ENCODE assay signal across 29 cellular contexts in genomic region chr6:143505537-143505936, GRCh38. TPM values are rescaled to one million over a fixed set of nuclear protein-coding genes. Genes with fewer than 3 reads are reported as not detected.
A peak's percentile ranks its signal among the peaks of the same experiment; 100 is the strongest.
DNase-seq lines count a peak whose midpoint lies in the region; ATAC-seq, FAIRE-seq and TF ChIP-seq lines count a peak whose summit lies in the region.
"Had no signal": no experiment of that assay in that cellular context is flagged by ENCODE, and none has a peak within 500 bp of the region (broad histone marks: within the 10 kb centered on the region; RNA-seq: fewer than 3 reads in every experiment).

No MANE protein-coding gene starts in this region.

- intact Hi-C loops in HepG2 (cut with micrococcal nuclease; ENCODE audit: unreplicated experiment): no loop called here
- intact Hi-C loops in right lobe of liver (cut with DNase I): no loop called here

- no TSS peak for BruUV-seq in HepG2 (replicated peaks; lab: Mats Ljungman, UMichigan)

- H3K36me3 Mint-ChIP-seq in stimulated activated effector memory CD8-positive, alpha-beta T cell treated with anti-CD3 and anti-CD28 coated beads, Interleukin-12 subunit alpha, Interleukin-12 subunit beta, amount 100 ng/mL, for 72 hours: peaks cover 22% of the 10 kb centered on the region

- H3K4me3 Mint-ChIP-seq in stimulated activated effector memory CD8-positive, alpha-beta T cell treated with anti-CD3 and anti-CD28 coated beads, Interleukin-12 subunit alpha, Interleukin-12 subunit beta, amount 100 ng/mL, for 72 hours: no peak overlapping the region
- H3K4me3 Mint-ChIP-seq: activated T-cell treated with anti-CD3 and anti-CD28 coated beads, Interleukin-2, amount 50 U/mL, for 4 hours; dendritic cell treated with granulocyte-macrophage colony-stimulating factor and Interleukin-4, amounts not matched to agents 40 ng/mL and 50 ng/mL, for 4 days; nephron progenitor cell; stimulated activated memory B cell treated with anti-CD40 and anti-IgM and Interleukin-4, amounts not matched to agents 10 μg/mL and 1 μg/mL and 100 μg/mL, for 72 hours; WTC11 had no signal

- FAIRE-seq in HepG2 (lab: Jason Lieb, UNC): no peak
- FAIRE-seq: HTR-8/SVneo had no signal

- no peaks in the 10 kb centered on the region for H3K9me3 ChIP-seq in HepG2 (ENCODE audit: low read length)
- H3K9me3 ChIP-seq in right lobe of liver: no peaks in the 10 kb centered on the region
- H3K9me3 ChIP-seq: left lung, suprapubic skin, upper lobe of left lung had no signal

- H4K20me1 ChIP-seq in HepG2 (ENCODE audit: insufficient read depth, low read length): no peaks in the 10 kb centered on the region; the same call in 1 of the 2 replicates

- CTCF ChIA-PET in HepG2 (lab: Yijun Ruan, JAX; ENCODE audit: low intra/inter-chr PET ratio, low total read pairs): no interaction called here

- H3K4me1 ChIP-seq in HepG2 (ENCODE audit: insufficient read depth, low read length) (peaks cover 34% of the 10 kb centered on the region), right lobe of liver (peaks cover 0 to 9% (median 3%) of the 10 kb centered on the region in 4 donors)

- TF ChIP-seq POLR2A in HepG2 (IDR thresholded peaks at IDR 0.05; ENCODE audit: insufficient read depth in 1 of 2, low read depth in 2 of 2, low read length in 2 of 2) (no peak), right lobe of liver (IDR thresholded peaks at IDR 0.05) (no peak)

- H3K79me2 ChIP-seq in HepG2 (ENCODE audit: insufficient read depth, low read length): peaks cover 26% of the 10 kb centered on the region

- no peak overlapping the region for H3K4me3 ChIP-seq in HepG2 (replicated peaks in 1 of 3; ENCODE audit: insufficient read depth in 1 of 3, low read depth in 2 of 3, low read length in 3 of 3)
- H3K4me3 ChIP-seq in right lobe of liver: no peak overlapping the region
- H3K4me3 ChIP-seq: left lung, suprapubic skin, upper lobe of left lung had no signal

- H3K4me2 ChIP-seq in HepG2 (ENCODE audit: low read depth, low read length): no peak overlapping the region

- H2AFZ ChIP-seq in HepG2 (ENCODE audit: low read length): no peak overlapping the region

- ATAC-seq in HepG2: no peak
- no peak for ATAC-seq in right lobe of liver
- ATAC-seq in GM21723 (IDR thresholded peaks at IDR 0.05; ENCODE audit: unreplicated experiment): peak; percentile 45
- peak; percentile 24 for ATAC-seq in HG03432 (IDR thresholded peaks at IDR 0.05; ENCODE audit: unreplicated experiment)
- peak; percentile 97 for ATAC-seq in stimulated activated effector memory CD8-positive, alpha-beta T cell treated with anti-CD3 and anti-CD28 coated beads, Interleukin-12 subunit alpha, Interleukin-12 subunit beta, amount 100 ng/mL, for 72 hours
- ATAC-seq in HG02588 (IDR thresholded peaks at IDR 0.05; ENCODE audit: unreplicated experiment): no peak
- ATAC-seq: left lung; stimulated activated memory B cell treated with anti-CD40 and anti-IgM and Interleukin-4, amounts not matched to agents 10 μg/mL and 1 μg/mL and 100 μg/mL, for 72 hours; WTC11 had no signal

- H3K4me1 Mint-ChIP-seq in stimulated activated effector memory CD8-positive, alpha-beta T cell treated with anti-CD3 and anti-CD28 coated beads, Interleukin-12 subunit alpha, Interleukin-12 subunit beta, amount 100 ng/mL, for 72 hours: peaks cover 11% of the 10 kb centered on the region
- H3K4me1 Mint-ChIP-seq: WTC11 had no signal

- no peak for TF ChIP-seq RAD21 in HepG2 (CRISPR knock-in tag; IDR thresholded peaks at IDR 0.05)

- no peaks in the 10 kb centered on the region for H3K27me3 ChIP-seq in HepG2 (ENCODE audit: control insufficient read depth in 1 of 2, insufficient read depth in 2 of 2, low read length in 2 of 2)
- no peaks in the 10 kb centered on the region for H3K27me3 ChIP-seq in right lobe of liver
- H3K27me3 ChIP-seq: left lung, suprapubic skin, upper lobe of left lung had no signal

- POLR2A ChIA-PET in HepG2 (lab: Yijun Ruan, JAX): no interaction called here

- peak overlapping the region; percentile 59 for H3K27ac Mint-ChIP-seq in stimulated activated effector memory CD8-positive, alpha-beta T cell treated with anti-CD3 and anti-CD28 coated beads, Interleukin-12 subunit alpha, Interleukin-12 subunit beta, amount 100 ng/mL, for 72 hours
- H3K27ac Mint-ChIP-seq: dendritic cell treated with granulocyte-macrophage colony-stimulating factor and Interleukin-4, amounts not matched to agents 40 ng/mL and 50 ng/mL, for 4 days; nephron progenitor cell; WTC11 had no signal

- DNase-seq in HepG2 (ENCODE audit: low spot score) (no peak), right lobe of liver (no peak), GM19238 (ENCODE audit: insufficient read length, low spot score) (no peak)
- DNase-seq in stimulated activated effector memory CD8-positive, alpha-beta T cell treated with anti-CD3 and anti-CD28 coated beads, Interleukin-12 subunit alpha, Interleukin-12 subunit beta, amount 100 ng/mL, for 72 hours (ENCODE audit: low spot score in 2 of 2): no peak
- DNase-seq: activated naive CD4-positive, alpha-beta T cell; activated T-cell treated with anti-CD3 and anti-CD28 coated beads, Interleukin-2, amount 50 U/mL, for 4 hours; central memory CD4-positive, alpha-beta T cell; erythroblast; glutamatergic neuron; islet precursor cell; KBM-7; left lung; mesenchymal stem cell; NCI-H1092 treated with DMSO at 0.1 percent for 48 hours; NCI-H187; NCI-H2171; NCI-H510A; nephron progenitor cell; T-helper 1 cell; upper lobe of left lung had no signal

- no peak for TF ChIP-seq CTCF in HepG2 (CRISPR knock-in tag; IDR thresholded peaks at IDR 0.05)
- no peak for TF ChIP-seq CTCF in right lobe of liver (IDR thresholded peaks at IDR 0.05)

- H3K9ac ChIP-seq in HepG2 (ENCODE audit: insufficient read depth, low read depth, low read length): no peak overlapping the region

- H3K36me3 ChIP-seq in HepG2 (replicated peaks in 1 of 2; ENCODE audit: control insufficient read depth in 1 of 2, insufficient read depth in 2 of 2, low read length in 2 of 2): peaks cover 24 to 66% of the 10 kb centered on the region in 2 experiments
- H3K36me3 ChIP-seq in right lobe of liver: peaks cover 0 to 36% (median 2%) of the 10 kb centered on the region in 4 donors

- in situ Hi-C loops in HepG2 (cut with HindIII; ENCODE audit: extremely low pct_ligation_motif_present, low pct_unique_long_range_greater_than_20kb): no loop called here

- no peaks in the 10 kb centered on the region for H3K9me3 Mint-ChIP-seq in stimulated activated effector memory CD8-positive, alpha-beta T cell treated with anti-CD3 and anti-CD28 coated beads, Interleukin-12 subunit alpha, Interleukin-12 subunit beta, amount 100 ng/mL, for 72 hours
- H3K9me3 Mint-ChIP-seq: activated T-cell treated with anti-CD3 and anti-CD28 coated beads, Interleukin-2, amount 50 U/mL, for 4 hours; dendritic cell treated with granulocyte-macrophage colony-stimulating factor and Interleukin-4, amounts not matched to agents 40 ng/mL and 50 ng/mL, for 4 days; nephron progenitor cell; stimulated activated memory B cell treated with anti-CD40 and anti-IgM and Interleukin-4, amounts not matched to agents 10 μg/mL and 1 μg/mL and 100 μg/mL, for 72 hours; WTC11 had no signal

- no peak overlapping the region for H3K27ac ChIP-seq in HepG2 (ENCODE audit: extremely low read length, insufficient read depth, low read length)
- no peak overlapping the region for H3K27ac ChIP-seq in right lobe of liver
- H3K27ac ChIP-seq: left lung, suprapubic skin, upper lobe of left lung had no signal

- WGBS in HepG2 (ENCODE audit: low lambda C conversion rate): 95% methylated on average over 2 of the region's 2 CpGs
- WGBS in right lobe of liver (ENCODE audit: insufficient coverage, low coverage, low lambda C conversion rate, missing lambda C conversion rate): 91% methylated on average over 2 of the region's 2 CpGs

- no peak for TF ChIP-seq EP300 in HepG2 (IDR thresholded peaks at IDR 0.05; ENCODE audit: low read depth in 2 of 2, low read length in 2 of 2)
- TF ChIP-seq EP300 in HepG2 (CRISPR knock-in tag; IDR thresholded peaks at IDR 0.05; ENCODE audit: borderline replicate concordance): no peak

RNA-seq across cellular contexts. Expression of gene FUCA2, which starts 6.0 kb away (rescaled TPM):
- 60.9 and 144 TPM in 2 replicates for total RNA-seq in HepG2 (2016; rRNA removed; fragmentation: Illumina TruSeq; extraction: Trizol)
- 23.5 and 26.4 TPM in 2 replicates for total RNA-seq in HepG2 (2016; cell fraction: cytosol; rRNA removed; fragmentation: Illumina TruSeq; extraction: Trizol; ENCODE audit: low read depth)
- 55.0 and 140 TPM in 2 replicates for total RNA-seq in HepG2 (2016; cell fraction: insoluble cytoplasmic fraction; rRNA removed; fragmentation: Illumina TruSeq; extraction: Trizol)
- 36.8 and 44.6 TPM in 2 replicates for total RNA-seq in HepG2 (2016; cell fraction: membrane; rRNA removed; fragmentation: Illumina TruSeq; extraction: Trizol)
- total RNA-seq in HepG2 (2016; cell fraction: nucleus; rRNA removed; fragmentation: Illumina TruSeq; extraction: Trizol): 123 and 143 TPM in 2 replicates
- 63.3 and 87.4 TPM in 2 replicates for polyA plus RNA-seq in HepG2 (2011; rRNA removed)
- polyA plus RNA-seq in HepG2 (2011; cell fraction: cytosol; rRNA removed): 54.5 and 64.8 TPM in 2 replicates
- 27.1 and 30.2 TPM in 2 replicates for polyA plus RNA-seq in HepG2 (2011; cell fraction: nucleus; rRNA removed)
- 72.3 and 89.4 TPM in 2 replicates for polyA plus RNA-seq in HepG2 (2012)
- 26.5 and 27.8 TPM in 2 replicates for polyA plus RNA-seq in HepG2 (2016; cell fraction: cytosol; fragmentation: Illumina TruSeq; extraction: Trizol; ENCODE audit: low read depth)
- polyA plus RNA-seq in HepG2 (2016; cell fraction: insoluble cytoplasmic fraction; fragmentation: Illumina TruSeq; extraction: Trizol; ENCODE audit: low read depth): 56.4 and 62.4 TPM in 2 replicates
- 30.3 and 34.9 TPM in 2 replicates for polyA plus RNA-seq in HepG2 (2016; cell fraction: membrane; fragmentation: Illumina TruSeq; extraction: Trizol; ENCODE audit: low read depth)
- polyA plus RNA-seq in HepG2 (2016; cell fraction: nucleus; fragmentation: Illumina TruSeq; extraction: Trizol; ENCODE audit: insufficient read depth, low read depth): 188 and 199 TPM in 2 replicates
- polyA minus RNA-seq in HepG2 (2011; rRNA and poly(A)+ RNA removed; ENCODE audit: low replicate concordance): 29.0 and 29.5 TPM in 2 replicates
- 29.7 and 34.5 TPM in 2 replicates for polyA minus RNA-seq in HepG2 (2011; cell fraction: cytosol; rRNA and poly(A)+ RNA removed)
- polyA minus RNA-seq in HepG2 (2011; cell fraction: nucleus; rRNA and poly(A)+ RNA removed): 28.2 and 30.0 TPM in 2 replicates
- 10 to 100 TPM; 28.6 to 58.7 (median 35.1) TPM for total RNA-seq in right lobe of liver
- total RNA-seq: OCI-LY7 had no signal

RNA-seq across cellular contexts. Expression of gene PEX3, which starts 54.9 kb away (rescaled TPM):
- 40.8 and 50.5 TPM in 2 replicates for total RNA-seq in HepG2 (2016; rRNA removed; fragmentation: Illumina TruSeq; extraction: Trizol)
- total RNA-seq in HepG2 (2016; cell fraction: cytosol; rRNA removed; fragmentation: Illumina TruSeq; extraction: Trizol; ENCODE audit: low read depth): 5.8 and 6.4 TPM in 2 replicates
- 42.6 and 48.9 TPM in 2 replicates for total RNA-seq in HepG2 (2016; cell fraction: insoluble cytoplasmic fraction; rRNA removed; fragmentation: Illumina TruSeq; extraction: Trizol)
- total RNA-seq in HepG2 (2016; cell fraction: membrane; rRNA removed; fragmentation: Illumina TruSeq; extraction: Trizol): 7.4 and 8.1 TPM in 2 replicates
- 38.5 and 40.8 TPM in 2 replicates for total RNA-seq in HepG2 (2016; cell fraction: nucleus; rRNA removed; fragmentation: Illumina TruSeq; extraction: Trizol)
- 23.8 and 30.9 TPM in 2 replicates for polyA plus RNA-seq in HepG2 (2011; rRNA removed)
- 11.9 and 12.0 TPM in 2 replicates for polyA plus RNA-seq in HepG2 (2011; cell fraction: cytosol; rRNA removed)
- polyA plus RNA-seq in HepG2 (2011; cell fraction: nucleus; rRNA removed): 11.0 and 11.6 TPM in 2 replicates
- polyA plus RNA-seq in HepG2 (2012): 15.2 and 23.5 TPM in 2 replicates
- 2.8 and 3.7 TPM in 2 replicates for polyA plus RNA-seq in HepG2 (2016; cell fraction: cytosol; fragmentation: Illumina TruSeq; extraction: Trizol; ENCODE audit: low read depth)
- polyA plus RNA-seq in HepG2 (2016; cell fraction: insoluble cytoplasmic fraction; fragmentation: Illumina TruSeq; extraction: Trizol; ENCODE audit: low read depth): 50.8 and 51.6 TPM in 2 replicates
- 6.0 TPM in 2 replicates for polyA plus RNA-seq in HepG2 (2016; cell fraction: membrane; fragmentation: Illumina TruSeq; extraction: Trizol; ENCODE audit: low read depth)
- 46.8 and 53.0 TPM in 2 replicates for polyA plus RNA-seq in HepG2 (2016; cell fraction: nucleus; fragmentation: Illumina TruSeq; extraction: Trizol; ENCODE audit: insufficient read depth, low read depth)
- 20.4 and 21.0 TPM in 2 replicates for polyA minus RNA-seq in HepG2 (2011; rRNA and poly(A)+ RNA removed; ENCODE audit: low replicate concordance)
- polyA minus RNA-seq in HepG2 (2011; cell fraction: cytosol; rRNA and poly(A)+ RNA removed): 17.1 and 20.5 TPM in 2 replicates
- 55.8 and 64.9 TPM in 2 replicates for polyA minus RNA-seq in HepG2 (2011; cell fraction: nucleus; rRNA and poly(A)+ RNA removed)
- 10 to 100 TPM; 16.0 to 23.6 (median 18.7) TPM for total RNA-seq in right lobe of liver

RNA-seq across cellular contexts. Expression of gene ADAT2, which starts 55.0 kb away (rescaled TPM):
- total RNA-seq in HepG2 (2016; rRNA removed; fragmentation: Illumina TruSeq; extraction: Trizol) (15.0 and 18.3 TPM in 2 replicates), right lobe of liver (1 to 10 TPM; 3.6 to 5.2 (median 4.2) TPM)
- 2.8 TPM in 2 replicates for total RNA-seq in HepG2 (2016; cell fraction: cytosol; rRNA removed; fragmentation: Illumina TruSeq; extraction: Trizol; ENCODE audit: low read depth)
- 13.6 and 18.6 TPM in 2 replicates for total RNA-seq in HepG2 (2016; cell fraction: insoluble cytoplasmic fraction; rRNA removed; fragmentation: Illumina TruSeq; extraction: Trizol)
- 6.8 and 7.5 TPM in 2 replicates for total RNA-seq in HepG2 (2016; cell fraction: membrane; rRNA removed; fragmentation: Illumina TruSeq; extraction: Trizol)
- 40.6 and 48.3 TPM in 2 replicates for total RNA-seq in HepG2 (2016; cell fraction: nucleus; rRNA removed; fragmentation: Illumina TruSeq; extraction: Trizol)
- 8.6 and 10.5 TPM in 2 replicates for polyA plus RNA-seq in HepG2 (2011; rRNA removed)
- 2.9 and 3.7 TPM in 2 replicates for polyA plus RNA-seq in HepG2 (2011; cell fraction: cytosol; rRNA removed)
- 17.9 and 26.3 TPM in 2 replicates for polyA plus RNA-seq in HepG2 (2011; cell fraction: nucleus; rRNA removed)
- 10.9 and 11.5 TPM in 2 replicates for polyA plus RNA-seq in HepG2 (2012)
- 1.3 and 1.5 TPM in 2 replicates for polyA plus RNA-seq in HepG2 (2016; cell fraction: cytosol; fragmentation: Illumina TruSeq; extraction: Trizol; ENCODE audit: low read depth)
- 10.9 and 12.5 TPM in 2 replicates for polyA plus RNA-seq in HepG2 (2016; cell fraction: insoluble cytoplasmic fraction; fragmentation: Illumina TruSeq; extraction: Trizol; ENCODE audit: low read depth)
- polyA plus RNA-seq in HepG2 (2016; cell fraction: membrane; fragmentation: Illumina TruSeq; extraction: Trizol; ENCODE audit: low read depth): 3.6 and 4.2 TPM in 2 replicates
- polyA plus RNA-seq in HepG2 (2016; cell fraction: nucleus; fragmentation: Illumina TruSeq; extraction: Trizol; ENCODE audit: insufficient read depth, low read depth): 102 and 108 TPM in 2 replicates
- 2.9 and 4.0 TPM in 2 replicates for polyA minus RNA-seq in HepG2 (2011; rRNA and poly(A)+ RNA removed; ENCODE audit: low replicate concordance)
- polyA minus RNA-seq in HepG2 (2011; cell fraction: cytosol; rRNA and poly(A)+ RNA removed): 2.2 and 3.1 TPM in 2 replicates
- polyA minus RNA-seq in HepG2 (2011; cell fraction: nucleus; rRNA and poly(A)+ RNA removed): 37.0 and 37.2 TPM in 2 replicates

Comparison
In these comparisons a context has a peak if more than half of its experiments do, and no peak if none do; other contexts are left out.
1. ATAC-seq: peak in GM21723 (single experiment), HG03432 (single experiment) and stimulated activated effector memory CD8-positive, alpha-beta T cell treated with anti-CD3 and anti-CD28 coated beads, Interleukin-12 subunit alpha, Interleukin-12 subunit beta, amount 100 ng/mL, for 72 hours (single experiment); none in HepG2 (single experiment), right lobe of liver (0 of 4) and HG02588 (single experiment).